29 cellular contexts compared by ENCODE assay signal in the genomic region with DNA sequence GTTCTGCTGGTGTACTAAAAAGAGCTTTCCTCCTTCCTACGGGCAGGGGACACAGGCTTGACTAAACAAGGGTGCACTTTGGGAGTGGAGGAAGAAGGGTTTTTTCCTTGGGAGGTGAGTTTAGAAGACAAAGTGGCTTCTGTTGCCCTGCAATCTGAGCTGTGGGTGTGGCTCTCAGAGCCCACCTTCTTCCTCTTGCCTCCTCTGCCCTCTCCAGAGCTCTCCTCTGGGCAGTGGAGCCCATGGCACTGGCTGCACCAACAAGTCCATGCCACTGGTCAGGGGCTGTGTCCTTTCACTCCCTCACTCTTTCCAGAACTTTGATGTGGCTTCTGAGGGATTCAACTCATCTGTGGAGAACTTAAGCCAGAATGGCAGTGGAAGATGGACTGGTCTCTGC.
"Had no signal": no experiment of that assay in that cellular context is flagged by ENCODE, and none has a peak within 500 bp of the region (broad histone marks: within the 10 kb centered on the region; RNA-seq: fewer than 3 reads in every experiment).

No MANE protein-coding gene starts in this region.

- DNase-seq: activated CD4-positive, alpha-beta memory T cell treated with anti-CD3 and anti-CD28 coated beads, Interleukin-2, amount 10 ng/mL, durations not matched to agents 7 days and 5 days; activated CD4-positive, alpha-beta T cell treated with anti-CD3 and anti-CD28 coated beads for 1 hour; activated CD4-positive, alpha-beta T cell treated with anti-CD3 and anti-CD28 coated beads for 4 hours; activated CD4-positive, alpha-beta T cell treated with anti-CD3 and anti-CD28 coated beads, Interleukin-2, amount 10 ng/mL, durations not matched to agents 7 days and 5 days; activated CD4-positive, alpha-beta T cell treated with anti-CD3 and anti-CD28 coated beads, Interleukin-2, amount 50 U/mL, for 4 hours; activated CD8-positive, alpha-beta memory T cell treated with anti-CD3 and anti-CD28 coated beads, Interleukin-2, amount 50 U/mL, for 48 hours; activated gamma-delta T cell; activated naive CD4-positive, alpha-beta T cell; activated naive CD4-positive, alpha-beta T cell treated with anti-CD3 and anti-CD28 coated beads, Interleukin-2, amount 10 ng/mL, durations not matched to agents 7 days and 5 days; activated naive CD8-positive, alpha-beta T cell treated with anti-CD3 and anti-CD28 coated beads, Interleukin-2, amount 10 ng/mL, durations not matched to agents 7 days and 5 days; activated T-cell treated with anti-CD3 and anti-CD28 coated beads for 4 hours; activated T-cell treated with anti-CD3 and anti-CD28 coated beads, Interleukin-2, amount 50 U/mL, for 24 hours; activated T-cell treated with anti-CD3 and anti-CD28 coated beads, Interleukin-2, amount 50 U/mL, for 72 hours; central memory CD4-positive, alpha-beta T cell; cerebellar nuclear complex; colonic mucosa; effector CD8-positive, alpha-beta T cell; esophagus squamous epithelium; foreskin melanocyte; heart right ventricle; T-helper 2 cell had no signal

- H3K36me3 ChIP-seq: ascending aorta, breast epithelium, cardiac muscle cell, colonic mucosa, esophagus squamous epithelium, gastroesophageal sphincter, heart right ventricle had no signal

- H3K4me3 ChIP-seq: ascending aorta, breast epithelium, cardiac muscle cell, colonic mucosa, esophagus squamous epithelium, gastroesophageal sphincter, heart right ventricle had no signal

- ATAC-seq: activated naive CD4-positive, alpha-beta T cell treated with anti-CD3 and anti-CD28 coated beads, Interleukin-2, amount 50 U/mL, for 72 hours; activated T-cell treated with anti-CD3 and anti-CD28 coated beads, Interleukin-2, amount 50 U/mL, for 72 hours; gastroesophageal sphincter; heart right ventricle had no signal

- FAIRE-seq: endometrium, endothelial cell of umbilical vein had no signal

- H3K4me1 ChIP-seq: ascending aorta, breast epithelium, colonic mucosa, esophagus squamous epithelium, gastroesophageal sphincter, heart right ventricle had no signal

- H3K27me3 ChIP-seq: ascending aorta, colonic mucosa had no signal

- H3K9me3 ChIP-seq: ascending aorta, breast epithelium, colonic mucosa, esophagus squamous epithelium, gastroesophageal sphincter, heart right ventricle had no signal

- H3K27ac ChIP-seq: ascending aorta, breast epithelium, cardiac muscle cell, colonic mucosa, epithelial cell of prostate, esophagus squamous epithelium, gastroesophageal sphincter, heart right ventricle had no signal
